ENCODE assay signal across 8 cellular contexts in genomic region chr12:123910791-123911190, GRCh38.
A peak's percentile ranks its signal among the peaks of the same experiment; 100 is the strongest.
DNase-seq lines count a peak whose midpoint lies in the region; ATAC-seq, FAIRE-seq and TF ChIP-seq lines count a peak whose summit lies in the region.
"Not testable (repeated sequence)": the region's sequence is repeated elsewhere in the genome, so short reads cannot be mapped to it uniquely, and the experiment has no call there.

No MANE protein-coding gene starts in this region.

- H3K9me3 ChIP-seq in A549; DND-41 (ENCODE audit: insufficient read depth, low read length, severe bottlenecking); RWPE2 (ENCODE audit: severe bottlenecking): not testable (repeated sequence)

- not testable (repeated sequence) for FAIRE-seq in A549 (lab: Jason Lieb, UNC)

- not testable (repeated sequence) for H3K4me3 Mint-ChIP-seq in activated CD4-positive, alpha-beta T cell treated with anti-CD3 and anti-CD28 coated beads, Interleukin-2, amount 10 ng/mL, durations not matched to agents 7 days and 5 days; activated naive CD8-positive, alpha-beta T cell treated with anti-CD3 and anti-CD28 coated beads, Interleukin-2, amount 50 U/mL, for 24 hours; osteocyte (ENCODE audit: unreplicated experiment)

- CTCF ChIA-PET in A549 (lab: Yijun Ruan, JAX): interaction anchor here (1.7 kb wide), 1 partner anchor 19 kb away, joined by 4 read pairs; no protein-coding TSS in a partner anchor
- CTCF ChIA-PET in activated CD4-positive, alpha-beta T cell treated with anti-CD3 and anti-CD28 coated beads, Interleukin-2, amount 10 ng/mL, durations not matched to agents 7 days and 5 days (lab: Charles Lee): interaction anchor here (1.3 kb wide), 1 partner anchor 27 kb away, joined by 3 read pairs; no protein-coding TSS in a partner anchor

- H3K9ac ChIP-seq in DND-41 (ENCODE audit: low read depth, low read length): not testable (repeated sequence)

- H3K36me3 Mint-ChIP-seq in activated CD4-positive, alpha-beta T cell treated with anti-CD3 and anti-CD28 coated beads, Interleukin-2, amount 10 ng/mL, durations not matched to agents 7 days and 5 days (ENCODE audit: low read depth); activated naive CD8-positive, alpha-beta T cell treated with anti-CD3 and anti-CD28 coated beads, Interleukin-2, amount 50 U/mL, for 24 hours (ENCODE audit: low read depth); osteocyte (ENCODE audit: unreplicated experiment): not testable (repeated sequence)

- WGBS in A549 (ENCODE audit: missing lambda C conversion rate): 49% methylated on average over 4 of the region's 4 CpGs

- H3K27me3 ChIP-seq in DND-41 (ENCODE audit: insufficient read depth, low read length, poor library complexity); RWPE2 (ENCODE audit: insufficient read depth, poor library complexity, severe bottlenecking): not testable (repeated sequence)

- H3K4me3 ChIP-seq in A549; DND-41 (ENCODE audit: low read depth in 1 of 2, low read length in 2 of 2); RWPE2 (ENCODE audit: severe bottlenecking): not testable (repeated sequence)

- H3K27ac ChIP-seq in A549; RWPE2 (ENCODE audit: poor library complexity, severe bottlenecking): not testable (repeated sequence)
- H3K27ac ChIP-seq in DND-41 (ENCODE audit: low read length): peak overlapping the region; percentile 18; the same call in 1 of the 2 replicates

- TF ChIP-seq CTCF in A549 (IDR thresholded peaks at IDR 0.05); DND-41 (IDR thresholded peaks at IDR 0.05; ENCODE audit: borderline replicate concordance, extremely low read depth, low read length, poor library complexity, severe bottlenecking); RWPE2 (IDR thresholded peaks at IDR 0.05; ENCODE audit: poor library complexity, severe bottlenecking); osteocyte (IDR thresholded peaks at IDR 0.05): not testable (repeated sequence)

- not testable (repeated sequence) for TF ChIP-seq EP300 in A549 (IDR thresholded peaks at IDR 0.05)

- POLR2A ChIA-PET in A549 (lab: Yijun Ruan, JAX): interaction anchor here (0.6 kb wide), 1 partner anchor 38 kb away, joined by 3 read pairs; no protein-coding TSS in a partner anchor
- POLR2A ChIA-PET in activated CD4-positive, alpha-beta T cell treated with anti-CD3 and anti-CD28 coated beads, Interleukin-2, amount 10 ng/mL, durations not matched to agents 7 days and 5 days (lab: Charles Lee): not testable (repeated sequence)

- not testable (repeated sequence) for H3K4me2 ChIP-seq in A549; DND-41 (ENCODE audit: insufficient read depth, low read length)

- H4K20me1 ChIP-seq in DND-41 (ENCODE audit: insufficient read depth, low read length): not testable (repeated sequence)

- H3K27me3 Mint-ChIP-seq in activated CD4-positive, alpha-beta T cell treated with anti-CD3 and anti-CD28 coated beads, Interleukin-2, amount 10 ng/mL, durations not matched to agents 7 days and 5 days; activated naive CD8-positive, alpha-beta T cell treated with anti-CD3 and anti-CD28 coated beads, Interleukin-2, amount 50 U/mL, for 24 hours; osteocyte (ENCODE audit: unreplicated experiment): not testable (repeated sequence)

- H3K27ac Mint-ChIP-seq in activated CD4-positive, alpha-beta T cell treated with anti-CD3 and anti-CD28 coated beads, Interleukin-2, amount 10 ng/mL, durations not matched to agents 7 days and 5 days: peak overlapping the region; percentile 6
- peak overlapping the region; percentile 2 for H3K27ac Mint-ChIP-seq in activated naive CD8-positive, alpha-beta T cell treated with anti-CD3 and anti-CD28 coated beads, Interleukin-2, amount 50 U/mL, for 24 hours
- peak overlapping the region; percentile 59 for H3K27ac Mint-ChIP-seq in osteocyte (ENCODE audit: unreplicated experiment)

- not testable (repeated sequence) for H3K79me2 ChIP-seq in DND-41 (ENCODE audit: insufficient read depth, low read length)

- not testable (repeated sequence) for H2AFZ ChIP-seq in DND-41 (ENCODE audit: low read depth, low read length)

- H3K4me1 ChIP-seq in A549; DND-41 (ENCODE audit: insufficient read depth, low read length); RWPE2 (ENCODE audit: insufficient read depth, poor library complexity, severe bottlenecking): not testable (repeated sequence)

- not testable (repeated sequence) for H3K9me3 Mint-ChIP-seq in activated CD4-positive, alpha-beta T cell treated with anti-CD3 and anti-CD28 coated beads, Interleukin-2, amount 10 ng/mL, durations not matched to agents 7 days and 5 days; activated naive CD8-positive, alpha-beta T cell treated with anti-CD3 and anti-CD28 coated beads, Interleukin-2, amount 50 U/mL, for 24 hours; osteocyte (ENCODE audit: unreplicated experiment)

- TF ChIP-seq POLR2A in A549 (IDR thresholded peaks at IDR 0.05; ENCODE audit: low read length): not testable (repeated sequence)

- not testable (repeated sequence) for H3K4me1 Mint-ChIP-seq in activated CD4-positive, alpha-beta T cell treated with anti-CD3 and anti-CD28 coated beads, Interleukin-2, amount 10 ng/mL, durations not matched to agents 7 days and 5 days; activated naive CD8-positive, alpha-beta T cell treated with anti-CD3 and anti-CD28 coated beads, Interleukin-2, amount 50 U/mL, for 24 hours; osteocyte (ENCODE audit: unreplicated experiment)

- peak; percentile 19 to 50; a peak in 3 of 6 replicates for ATAC-seq in A549
- ATAC-seq in DND-41 (ENCODE audit: insufficient read depth, low read depth): peak; percentile 50
- ATAC-seq in RWPE2 (ENCODE audit: low read depth): peak; percentile 35
- peak; percentile 21 for ATAC-seq in activated naive CD8-positive, alpha-beta T cell treated with anti-CD3 and anti-CD28 coated beads, Interleukin-2, amount 50 U/mL, for 24 hours

- DNase-seq in A549 (ENCODE audit: low read depth in 1 of 2, low spot score in 1 of 2): peak in 1 of 2 experiments; percentile 19
- DNase-seq in DND-41; RWPE2 (ENCODE audit: low spot score); activated CD4-positive, alpha-beta T cell treated with anti-CD3 and anti-CD28 coated beads, Interleukin-2, amount 10 ng/mL, durations not matched to agents 7 days and 5 days; activated naive CD8-positive, alpha-beta T cell treated with anti-CD3 and anti-CD28 coated beads, Interleukin-2, amount 50 U/mL, for 24 hours; osteocyte (ENCODE audit: extremely low spot score, unreplicated experiment): not testable (repeated sequence)
- peak; percentile 26 for DNase-seq in LoVo (ENCODE audit: low spot score)
- peak; percentile 72 for DNase-seq in islet precursor cell

- not testable (repeated sequence) for H3K36me3 ChIP-seq in DND-41 (ENCODE audit: insufficient read depth, low read length); RWPE2 (ENCODE audit: low read depth)

- not testable (repeated sequence) for TF ChIP-seq RAD21 in A549 (conservative IDR thresholded peaks at IDR 0.05 in 1 of 2, IDR thresholded peaks at IDR 0.05 in 1 of 2)

Comparison
In these comparisons a context has a peak if more than half of its experiments do, and no peak if none do; other contexts are left out.
1. H3K27ac Mint-ChIP-seq: peak in every context shown above with its lines; median percentile 59 in osteocyte; 6 in activated CD4-positive, alpha-beta T cell treated with anti-CD3 and anti-CD28 coated beads, Interleukin-2, amount 10 ng/mL, durations not matched to agents 7 days and 5 days; 2 in activated naive CD8-positive, alpha-beta T cell treated with anti-CD3 and anti-CD28 coated beads, Interleukin-2, amount 50 U/mL, for 24 hours.